Comparison of ENCODE assay signal across 8 cellular contexts in genomic region chr17:36629252-36629847, GRCh38. TPM values are rescaled to one million over a fixed set of nuclear protein-coding genes. Genes with fewer than 3 reads are reported as not detected.
DNase-seq lines count a peak whose midpoint lies in the region; ATAC-seq, FAIRE-seq and TF ChIP-seq lines count a peak whose summit lies in the region.

No MANE protein-coding gene starts in this region.

- no peaks in the 10 kb centered on the region for H4K20me1 ChIP-seq in endothelial cell of umbilical vein (replicated peaks; ENCODE audit: control insufficient read depth, extremely low read depth, insufficient read depth, low read length)

- no peak overlapping the region for H3K4me2 ChIP-seq in endothelial cell of umbilical vein (ENCODE audit: insufficient read depth, low read length)

- peaks cover 0 to 1% (median 0%) of the 10 kb centered on the region in 3 donors for H3K4me1 Mint-ChIP-seq in CD8-positive, alpha-beta memory T cell

- peaks cover 17 to 22% of the 10 kb centered on the region in 2 donors for H3K27me3 Mint-ChIP-seq in CD8-positive, alpha-beta memory T cell

- TF ChIP-seq CTCF in endothelial cell of umbilical vein (IDR thresholded peaks at IDR 0.05; ENCODE audit: extremely low read depth in 1 of 2, insufficient read depth in 1 of 2, low read depth in 1 of 2, low read length in 2 of 2), result peak; percentile 92 to 97

- no peaks in the 10 kb centered on the region for H3K27me3 ChIP-seq in CD8-positive, alpha-beta memory T cell (ENCODE audit: insufficient read depth, low read length, poor library complexity, severe bottlenecking)
- peaks cover 20 to 24% of the 10 kb centered on the region in 2 experiments for H3K27me3 ChIP-seq in endothelial cell of umbilical vein (ENCODE audit: control insufficient read depth in 2 of 2, insufficient read depth in 2 of 2, low read length in 2 of 2)

- no peaks in the 10 kb centered on the region for H3K36me3 Mint-ChIP-seq in CD8-positive, alpha-beta memory T cell

- H3K9me3 ChIP-seq in CD8-positive, alpha-beta memory T cell (ENCODE audit: low read length), result no peaks in the 10 kb centered on the region
- H3K9me3 ChIP-seq in endothelial cell of umbilical vein (replicated peaks; ENCODE audit: control insufficient read depth, insufficient read depth, low read length), result no peaks in the 10 kb centered on the region

- no TSS peak for BruUV-seq in endothelial cell of umbilical vein (replicated peaks; lab: Mats Ljungman, UMichigan)

- intact Hi-C loops in endothelial cell of umbilical vein (cut with micrococcal nuclease), result loop anchor here (1.0 kb wide), 7 partner anchors 26 to 744 kb away; no protein-coding TSS in a partner anchor

- H3K27ac ChIP-seq in CD8-positive, alpha-beta memory T cell (ENCODE audit: low read depth, low read length), result no peak overlapping the region
- no peak overlapping the region for H3K27ac ChIP-seq in endothelial cell of umbilical vein (ENCODE audit: insufficient read depth, low read depth, low read length)

- no peak for FAIRE-seq in endothelial cell of umbilical vein (lab: Jason Lieb, UNC)

- H3K36me3 ChIP-seq in CD8-positive, alpha-beta memory T cell (ENCODE audit: insufficient read depth, low read length), result no peaks in the 10 kb centered on the region
- H3K36me3 ChIP-seq in endothelial cell of umbilical vein (ENCODE audit: control insufficient read depth in 2 of 2, extremely low read depth in 1 of 2, insufficient read depth in 2 of 2, low read length in 2 of 2), result no peaks in the 10 kb centered on the region

- no peak overlapping the region for H3K4me3 Mint-ChIP-seq in CD8-positive, alpha-beta memory T cell

- H3K9me1 ChIP-seq in endothelial cell of umbilical vein (replicated peaks; ENCODE audit: control insufficient read depth, extremely low read depth, insufficient read depth, low read length), result no peaks in the 10 kb centered on the region

- H3K4me3 ChIP-seq in CD8-positive, alpha-beta memory T cell (ENCODE audit: low read length), result no peak overlapping the region
- no peak overlapping the region for H3K4me3 ChIP-seq in endothelial cell of umbilical vein (replicated peaks in 1 of 3; ENCODE audit: insufficient read depth in 1 of 3, low read depth in 1 of 3, low read length in 3 of 3)

- no peaks in the 10 kb centered on the region for H3K79me2 ChIP-seq in endothelial cell of umbilical vein (ENCODE audit: control insufficient read depth, insufficient read depth, low read length)

- no peaks in the 10 kb centered on the region for H3K4me1 ChIP-seq in CD8-positive, alpha-beta memory T cell (ENCODE audit: insufficient read depth, low read length)
- H3K4me1 ChIP-seq in endothelial cell of umbilical vein (ENCODE audit: control insufficient read depth, extremely low read depth, insufficient read depth, low read length), result no peaks in the 10 kb centered on the region

- peak; percentile 63 to 82 (median 70) for DNase-seq in CD8-positive, alpha-beta memory T cell
- DNase-seq in HPDE6-E6E7 (ENCODE audit: extremely low spot score) (peak; percentile 82), NOMO-1 treated with DMSO at 0.1 percent for 48 hours (lab: John Stamatoyannopoulos, UW; ENCODE audit: unreplicated experiment) (peak; percentile 37), endothelial cell of umbilical vein (ENCODE audit: low read depth, low spot score) (peak; percentile 69), mucosa of gallbladder (ENCODE audit: low spot score) (peak; percentile 73)
- peak; percentile 52 to 54 for DNase-seq in activated CD8-positive, alpha-beta memory T cell treated with anti-CD3 and anti-CD28 coated beads for 4 hours (ENCODE audit: low read depth in 2 of 2)
- DNase-seq in stimulated activated CD8-positive, alpha-beta memory T cell treated with anti-CD3 and anti-CD28 coated beads, Interleukin-4, amount 100 ng/mL, for 4 hours (ENCODE audit: low read depth in 2 of 2, low spot score in 1 of 2), result peak; percentile 51 to 69

- no peak for ATAC-seq in HG03196 (IDR thresholded peaks at IDR 0.05; ENCODE audit: unreplicated experiment)

- CTCF ChIA-PET in CD8-positive, alpha-beta memory T cell (lab: Charles Lee), result interaction anchor here (0.5 to 7.9 kb wide), 12 partner anchors 9 to 507 kb away, joined by 3 to 50 read pairs (median 3); no protein-coding TSS in a partner anchor
- CTCF ChIA-PET in endothelial cell of umbilical vein (lab: Charles Lee), result interaction anchor here (0.8 to 9.1 kb wide), 22 partner anchors 9 to 809 kb away, joined by 3 to 201 read pairs (median 4); partner anchors contain the start of gene MRM1

- H3K27ac Mint-ChIP-seq in CD8-positive, alpha-beta memory T cell, result peak overlapping the region in 1 of 8 donors; percentile 30

- H3K9me3 Mint-ChIP-seq in CD8-positive, alpha-beta memory T cell, result no peaks in the 10 kb centered on the region

- H3K9ac ChIP-seq in endothelial cell of umbilical vein (replicated peaks; ENCODE audit: extremely low read depth, insufficient read depth, low read length), result no peak overlapping the region

- TF ChIP-seq POLR2A in endothelial cell of umbilical vein (IDR thresholded peaks at IDR 0.05; ENCODE audit: low read depth, low read length), result no peak

- H2AFZ ChIP-seq in endothelial cell of umbilical vein (ENCODE audit: low read depth, low read length), result no peak overlapping the region

- dilution Hi-C loops in endothelial cell of umbilical vein (cut with MboI; ENCODE audit: extremely low pct_ligation_motif_present, low sequenced_read_pairs), result no loop called here

- POLR2A ChIA-PET in CD8-positive, alpha-beta memory T cell (lab: Charles Lee), result no interaction called here
- POLR2A ChIA-PET in endothelial cell of umbilical vein (lab: Charles Lee), result no interaction called here

TF ChIP-seq in endothelial cell of umbilical vein, 7 proteins besides CTCF, POLR2A, EP300 and RAD21:
- TF ChIP-seq EZH2 (IDR thresholded peaks at IDR 0.05; ENCODE audit: borderline replicate concordance, low read depth, low read length, severe bottlenecking), result no peak
- peak; percentile 29 for TF ChIP-seq MAX (IDR thresholded peaks at IDR 0.05; ENCODE audit: insufficient read depth, insufficient read length)
- TF ChIP-seq MYC (IDR thresholded peaks at IDR 0.05; ENCODE audit: low read depth, low read length), result no peak

RNA-seq across cellular contexts. Expression of gene MRM1, which starts 28.0 kb away (rescaled TPM):
- 10 to 100 TPM; 24.7 to 24.9 TPM for total RNA-seq in CD8-positive, alpha-beta memory T cell
- polyA plus RNA-seq in CD8-positive, alpha-beta memory T cell, result 5.3 TPM
- total RNA-seq in endothelial cell of umbilical vein, result 5.2 and 5.9 TPM in 2 replicates
- 3.4 and 3.7 TPM in 2 replicates for polyA plus RNA-seq in endothelial cell of umbilical vein
- polyA plus RNA-seq in endothelial cell of umbilical vein (2011; cell fraction: cytosol; rRNA removed), result 2.0 and 2.8 TPM in 2 replicates
- 2.1 and 2.6 TPM in 2 replicates for polyA plus RNA-seq in endothelial cell of umbilical vein (2011; cell fraction: nucleus; rRNA removed)
- polyA plus RNA-seq in endothelial cell of umbilical vein (2012), result 2.5 and 3.6 TPM in 2 replicates
- 1.1 and 1.6 TPM in 2 replicates for polyA minus RNA-seq in endothelial cell of umbilical vein
- 6.6 TPM for polyA minus RNA-seq in endothelial cell of umbilical vein (2011; cell fraction: cytosol; rRNA and poly(A)+ RNA removed)
- 1.8 and 1.9 TPM in 2 replicates for polyA minus RNA-seq in endothelial cell of umbilical vein (2011; cell fraction: nucleus; rRNA and poly(A)+ RNA removed)
- total RNA-seq in mucosa of gallbladder, result 8.3 TPM

RNA-seq across cellular contexts. Expression of gene DHRS11, which starts 37.7 kb away (rescaled TPM):
- total RNA-seq in CD8-positive, alpha-beta memory T cell, result 10 to 100 TPM; 11.1 to 13.0 TPM
- polyA plus RNA-seq in CD8-positive, alpha-beta memory T cell, result 4.3 TPM
- total RNA-seq in endothelial cell of umbilical vein (9.8 and 11.3 TPM in 2 replicates), mucosa of gallbladder (16.9 TPM)
- polyA plus RNA-seq in endothelial cell of umbilical vein, result 15.7 and 16.2 TPM in 2 replicates
- polyA plus RNA-seq in endothelial cell of umbilical vein (2011; cell fraction: cytosol; rRNA removed), result 12.8 and 13.7 TPM in 2 replicates
- polyA plus RNA-seq in endothelial cell of umbilical vein (2011; cell fraction: nucleus; rRNA removed), result 24.3 and 25.4 TPM in 2 replicates
- 9.2 and 12.6 TPM in 2 replicates for polyA plus RNA-seq in endothelial cell of umbilical vein (2012)
- 13.1 and 16.5 TPM in 2 replicates for polyA minus RNA-seq in endothelial cell of umbilical vein
- polyA minus RNA-seq in endothelial cell of umbilical vein (2011; cell fraction: cytosol; rRNA and poly(A)+ RNA removed), result 21.6 TPM
- polyA minus RNA-seq in endothelial cell of umbilical vein (2011; cell fraction: nucleus; rRNA and poly(A)+ RNA removed), result 4.8 and 6.3 TPM in 2 replicates
